8 cellular contexts compared by ENCODE assay signal in genomic region chr21:41425588-41425953, GRCh38. TPM values are rescaled to one million over a fixed set of nuclear protein-coding genes. Genes with fewer than 3 reads are reported as not detected.
DNase-seq lines count a peak whose midpoint lies in the region; ATAC-seq, FAIRE-seq and TF ChIP-seq lines count a peak whose summit lies in the region.

No MANE protein-coding gene starts in this region.

- H3K4me1 Mint-ChIP-seq in T-helper 2 cell treated with Interferon-gamma antibody and Interleukin-4, amounts not matched to agents 5 μg/mL and 100 μg/mL, for 36 hours (ENCODE audit: low read depth), result peaks cover 62% of the 10 kb centered on the region
- peaks cover 53% of the 10 kb centered on the region for H3K4me1 Mint-ChIP-seq in activated naive CD8-positive, alpha-beta T cell treated with anti-CD3 and anti-CD28 coated beads, Interleukin-2, amount 50 U/mL, for 24 hours

- no peaks in the 10 kb centered on the region for H3K27me3 Mint-ChIP-seq in T-helper 2 cell treated with Interferon-gamma antibody and Interleukin-4, amounts not matched to agents 5 μg/mL and 100 μg/mL, for 36 hours (ENCODE audit: low read depth)
- no peaks in the 10 kb centered on the region for H3K27me3 Mint-ChIP-seq in activated naive CD8-positive, alpha-beta T cell treated with anti-CD3 and anti-CD28 coated beads, Interleukin-2, amount 50 U/mL, for 24 hours

- no peak for DNase-seq in T-helper 2 cell treated with Interferon-gamma antibody and Interleukin-4, amounts not matched to agents 5 μg/mL and 100 μg/mL, for 36 hours (ENCODE audit: low spot score)
- no peak for DNase-seq in T-helper 2 cell
- no peak for DNase-seq in activated naive CD8-positive, alpha-beta T cell treated with anti-CD3 and anti-CD28 coated beads, Interleukin-2, amount 50 U/mL, for 24 hours
- DNase-seq in stimulated activated CD4-positive, alpha-beta T cell treated with anti-CD3 and anti-CD28 coated beads, Interleukin-4, amount 100 ng/mL, for 24 hours, result no peak
- DNase-seq in D721Med (ENCODE audit: insufficient read length, low spot score), result no peak
- no peak for DNase-seq in omental fat pad (ENCODE audit: low spot score)

- no peak for ATAC-seq in activated naive CD8-positive, alpha-beta T cell treated with anti-CD3 and anti-CD28 coated beads, Interleukin-2, amount 50 U/mL, for 24 hours
- no peak for ATAC-seq in omental fat pad (ENCODE audit: low FRiP score)

- peak overlapping the region; percentile 65 for H3K27ac ChIP-seq in layer of hippocampus (ENCODE audit: low read depth, low read length)
- peak overlapping the region; percentile 19 for H3K27ac ChIP-seq in temporal lobe (ENCODE audit: low read depth, low read length)

- FAIRE-seq in D721Med (lab: Jason Lieb, UNC), result no peak

- TF ChIP-seq CTCF in D721Med (IDR thresholded peaks at IDR 0.05; ENCODE audit: insufficient read depth, missing control alignments), result no peak
- no peak for TF ChIP-seq CTCF in omental fat pad (IDR thresholded peaks at IDR 0.05)

- H3K27me3 ChIP-seq in layer of hippocampus (ENCODE audit: control insufficient read depth, insufficient read depth, low read length), result no peaks in the 10 kb centered on the region

- peak overlapping the region; percentile 96 for H3K4me3 Mint-ChIP-seq in T-helper 2 cell treated with Interferon-gamma antibody and Interleukin-4, amounts not matched to agents 5 μg/mL and 100 μg/mL, for 36 hours
- peak overlapping the region; percentile 86 for H3K4me3 Mint-ChIP-seq in activated naive CD8-positive, alpha-beta T cell treated with anti-CD3 and anti-CD28 coated beads, Interleukin-2, amount 50 U/mL, for 24 hours

- H3K36me3 Mint-ChIP-seq in T-helper 2 cell treated with Interferon-gamma antibody and Interleukin-4, amounts not matched to agents 5 μg/mL and 100 μg/mL, for 36 hours (ENCODE audit: low read depth), result peaks cover 29% of the 10 kb centered on the region
- H3K36me3 Mint-ChIP-seq in activated naive CD8-positive, alpha-beta T cell treated with anti-CD3 and anti-CD28 coated beads, Interleukin-2, amount 50 U/mL, for 24 hours (ENCODE audit: low read depth), result peaks cover 8% of the 10 kb centered on the region

- H3K27ac Mint-ChIP-seq in T-helper 2 cell treated with Interferon-gamma antibody and Interleukin-4, amounts not matched to agents 5 μg/mL and 100 μg/mL, for 36 hours, result peak overlapping the region; percentile 98
- H3K27ac Mint-ChIP-seq in activated naive CD8-positive, alpha-beta T cell treated with anti-CD3 and anti-CD28 coated beads, Interleukin-2, amount 50 U/mL, for 24 hours, result peak overlapping the region; percentile 87

- H3K9me3 Mint-ChIP-seq in T-helper 2 cell treated with Interferon-gamma antibody and Interleukin-4, amounts not matched to agents 5 μg/mL and 100 μg/mL, for 36 hours, result no peaks in the 10 kb centered on the region
- H3K9me3 Mint-ChIP-seq in activated naive CD8-positive, alpha-beta T cell treated with anti-CD3 and anti-CD28 coated beads, Interleukin-2, amount 50 U/mL, for 24 hours, result no peaks in the 10 kb centered on the region

RNA-seq across cellular contexts. Expression of gene MX1, which starts 0.5 kb away (rescaled TPM):
- total RNA-seq in temporal lobe, result 3.9 TPM
- total RNA-seq in omental fat pad, result 10 to 100 TPM in 3 of 4 donors, 1 to 10 TPM in 1; 8.5 to 87.3 (median 44.8) TPM
